31 cellular contexts compared by ENCODE assay signal in the genomic region with DNA sequence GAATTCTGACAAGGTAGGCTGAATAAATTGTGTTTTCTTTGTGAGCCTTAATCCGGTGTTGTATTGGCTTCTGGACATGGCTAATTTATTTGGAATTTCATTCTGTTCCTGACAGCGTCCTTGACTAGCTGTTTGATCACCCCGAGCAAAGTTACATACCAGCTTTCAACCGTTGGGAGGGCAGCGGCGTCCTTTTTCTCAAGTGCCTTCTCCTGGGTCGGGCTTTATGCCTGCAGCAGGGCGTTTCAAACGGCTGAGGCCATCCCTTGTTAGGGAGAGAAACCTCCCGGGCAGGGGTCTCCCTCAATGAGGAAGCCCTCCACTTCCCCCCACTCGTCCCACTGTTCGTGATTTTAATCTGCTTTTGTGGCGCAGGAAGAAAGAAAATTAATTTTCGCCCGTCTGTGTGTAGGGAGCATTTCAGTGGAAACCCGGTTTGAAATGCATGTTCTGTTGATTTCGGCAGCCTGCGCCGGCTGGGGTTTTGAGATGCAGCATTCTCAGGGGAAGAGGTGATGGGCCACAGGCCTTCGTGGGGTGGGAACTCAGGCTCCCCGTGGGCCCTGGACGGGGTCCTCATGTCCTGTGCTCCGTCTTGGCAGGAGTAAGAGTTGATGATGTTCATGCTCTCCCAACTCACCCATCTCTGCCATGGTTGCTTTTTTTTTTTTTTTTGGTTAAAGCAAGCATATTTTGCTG. TPM values are rescaled to one million over a fixed set of nuclear protein-coding genes. Genes with fewer than 3 reads are reported as not detected.
DNase-seq lines count a peak whose midpoint lies in the region; ATAC-seq and TF ChIP-seq lines count a peak whose summit lies in the region.
"Had no signal": no experiment of that assay in that cellular context is flagged by ENCODE, and none has a peak within 500 bp of the region (broad histone marks: within the 10 kb centered on the region; RNA-seq: fewer than 3 reads in every experiment).

No MANE protein-coding gene starts in this region.

- H2BK5ac ChIP-seq in neuronal stem cell (ENCODE audit: low read length): no peak overlapping the region

- peaks cover 15 to 58% (median 33%) of the 10 kb centered on the region in 9 donors for H3K4me1 ChIP-seq in heart right ventricle
- H3K4me1 ChIP-seq in right cardiac atrium (ENCODE audit: control insufficient read depth, insufficient read depth, low read length): peaks cover 4% of the 10 kb centered on the region
- H3K4me1 ChIP-seq in neuronal stem cell (ENCODE audit: control insufficient read depth in 2 of 2, insufficient read depth in 1 of 2, low read depth in 1 of 2, low read length in 2 of 2): peaks cover 19 to 26% of the 10 kb centered on the region in 2 donors
- H3K4me1 ChIP-seq in upper lobe of right lung: peaks cover 12% of the 10 kb centered on the region

- no peak overlapping the region for H4K8ac ChIP-seq in neuronal stem cell (ENCODE audit: low read depth, low read length)

- H3K36me3 ChIP-seq in heart right ventricle: no peaks in the 10 kb centered on the region
- no peaks in the 10 kb centered on the region for H3K36me3 ChIP-seq in neuronal stem cell (replicated peaks in 1 of 2; ENCODE audit: control insufficient read depth in 2 of 2, insufficient read depth in 2 of 2, low read length in 2 of 2)
- no peaks in the 10 kb centered on the region for H3K36me3 ChIP-seq in upper lobe of right lung
- H3K36me3 ChIP-seq: esophagus squamous epithelium, spleen had no signal

- H3K4me2 ChIP-seq in neuronal stem cell (ENCODE audit: insufficient read depth, low read length, poor library complexity, severe bottlenecking): no peak overlapping the region
- H3K4me2 ChIP-seq: KMS-11 had no signal

- H3K27me3 ChIP-seq in heart right ventricle: peaks cover 0 to 15% (median 0%) of the 10 kb centered on the region in 7 donors
- no peaks in the 10 kb centered on the region for H3K27me3 ChIP-seq in right cardiac atrium (ENCODE audit: control insufficient read depth, insufficient read depth)
- H3K27me3 ChIP-seq in neuronal stem cell (ENCODE audit: control insufficient read depth in 3 of 3, insufficient read depth in 3 of 3, low read depth in 1 of 3, low read length in 3 of 3): peaks cover 0 to 13% (median 0%) of the 10 kb centered on the region in 3 experiments
- no peaks in the 10 kb centered on the region for H3K27me3 ChIP-seq in upper lobe of right lung
- H3K27me3 ChIP-seq: gastroesophageal sphincter had no signal

- 60 to 63% methylated on average over 23 of the region's 23 CpGs for WGBS in heart right ventricle, 2 donors
- WGBS in right cardiac atrium: 56% methylated on average over 23 of the region's 23 CpGs
- no CpG with 5 or more reads among the region's 23 CpGs for WGBS in neuronal stem cell (ENCODE audit: extremely low coverage in 2 of 2, insufficient read length in 2 of 2, insufficient replicate concordance in 1 of 2), 2 donors

- TF ChIP-seq CTCF in heart right ventricle (IDR thresholded peaks at IDR 0.05) (no peak), brain (conservative IDR thresholded peaks at IDR 0.05) (no peak), upper lobe of right lung (IDR thresholded peaks at IDR 0.05) (no peak)

- peaks cover 32% of the 10 kb centered on the region for H3K36me3 Mint-ChIP-seq in brain

- no peak overlapping the region for H3K18ac ChIP-seq in neuronal stem cell (ENCODE audit: low read length)

- H3K9me3 Mint-ChIP-seq in brain: peaks cover 10 to 27% (median 18%) of the 10 kb centered on the region in 5 experiments

- H2AK5ac ChIP-seq in neuronal stem cell (ENCODE audit: low read depth, low read length): no peak overlapping the region

- no peak overlapping the region for H2BK15ac ChIP-seq in neuronal stem cell (ENCODE audit: low read length)

- H3K4ac ChIP-seq in neuronal stem cell (ENCODE audit: low read length): no peak overlapping the region

- ATAC-seq in heart right ventricle (no peak), right cardiac atrium (no peak), upper lobe of right lung (no peak)
- ATAC-seq: gastroesophageal sphincter, left lobe of liver, SK-N-SH treated with all-trans-retinoic acid at 6 μM for 48 hours had no signal

- intact Hi-C loops in heart right ventricle (cut with DNase I): no loop called here
- intact Hi-C loops in right cardiac atrium (cut with DNase I): no loop called here
- intact Hi-C loops in upper lobe of right lung (cut with DNase I): no loop called here

- no peak overlapping the region for H2BK120ac ChIP-seq in neuronal stem cell (ENCODE audit: low read depth, low read length)

- no peak overlapping the region for H3K23ac ChIP-seq in neuronal stem cell (ENCODE audit: low read depth, low read length, poor library complexity)

- no peak overlapping the region for H3K14ac ChIP-seq in neuronal stem cell (ENCODE audit: low read length)

- H3K9ac ChIP-seq in neuronal stem cell (ENCODE audit: low read depth, low read length, poor library complexity): no peak overlapping the region
- H3K9ac ChIP-seq: KMS-11 had no signal

- H3K9me3 ChIP-seq in heart right ventricle: peaks cover 0 to 15% (median 0%) of the 10 kb centered on the region in 11 donors
- H3K9me3 ChIP-seq in right cardiac atrium (ENCODE audit: control insufficient read depth, low read length): no peaks in the 10 kb centered on the region
- no peaks in the 10 kb centered on the region for H3K9me3 ChIP-seq in neuronal stem cell (replicated peaks in 1 of 2; ENCODE audit: control insufficient read depth in 2 of 2, insufficient read depth in 1 of 2, low read depth in 1 of 2, low read length in 2 of 2)
- H3K9me3 ChIP-seq in upper lobe of right lung: no peaks in the 10 kb centered on the region
- H3K9me3 ChIP-seq: gastroesophageal sphincter had no signal

- H3K4me1 Mint-ChIP-seq in brain: peaks cover 45% of the 10 kb centered on the region
- H3K4me1 Mint-ChIP-seq: CD8-positive, alpha-beta memory T cell had no signal

- peak overlapping the region; percentile 51 for H2BK12ac ChIP-seq in neuronal stem cell (ENCODE audit: low read length)

- no peaks in the 10 kb centered on the region for H3K79me1 ChIP-seq in neuronal stem cell (ENCODE audit: low read depth, low read length)

- peak overlapping the region in 4 of 5 experiments; percentile 60 to 95 (median 74) for H3K27ac Mint-ChIP-seq in brain
- H3K27ac Mint-ChIP-seq: activated CD4-positive, alpha-beta memory T cell treated with anti-CD3 and anti-CD28 coated beads for 36 hours; B cell; CD8-positive, alpha-beta memory T cell had no signal

- H3K27ac ChIP-seq in heart right ventricle (peak overlapping the region in 8 of 10 donors; percentile 1 to 81 (median 60)), right cardiac atrium (ENCODE audit: low read length) (no peak overlapping the region), neuronal stem cell (replicated peaks; ENCODE audit: low read length) (no peak overlapping the region), upper lobe of right lung (no peak overlapping the region)
- H3K27ac ChIP-seq: esophagus squamous epithelium, gastroesophageal sphincter, KMS-11, spleen had no signal

- peak overlapping the region in 2 of 5 experiments; percentile 56 to 71 for H3K4me3 Mint-ChIP-seq in brain
- H3K4me3 Mint-ChIP-seq: activated CD4-positive, alpha-beta memory T cell treated with anti-CD3 and anti-CD28 coated beads for 36 hours; B cell; CD8-positive, alpha-beta memory T cell had no signal

- H3K27me3 Mint-ChIP-seq in brain: peaks cover 4% of the 10 kb centered on the region

- DNase-seq in heart right ventricle (no peak), right cardiac atrium (no peak), neuronal stem cell (ENCODE audit: low spot score) (no peak), upper lobe of right lung (peak; percentile 62), ecto neural progenitor cell (ENCODE audit: low spot score) (no peak), A172 (ENCODE audit: low spot score) (no peak)
- DNase-seq in activated effector memory CD4-positive, alpha-beta T cell treated with Interleukin-2 at 50 U/mL for 16 hours: no peak
- DNase-seq: activated CD4-positive, alpha-beta memory T cell treated with anti-CD3 and anti-CD28 coated beads for 36 hours; activated CD4-positive, CD25-positive, alpha-beta regulatory T cell treated with anti-CD3 and anti-CD28 coated beads, Interleukin-2, amount 50 U/mL, for 72 hours; activated CD8-positive, alpha-beta memory T cell treated with anti-CD3 and anti-CD28 coated beads, Interleukin-2, amount 50 U/mL, for 4 hours; activated naive CD4-positive, alpha-beta T cell treated with anti-CD3 and anti-CD28 coated beads, Interleukin-2, amount 50 U/mL, for 16 hours; amniotic stem cell; caudate nucleus; CD8-positive, alpha-beta memory T cell; cortex of kidney; esophagus squamous epithelium; H9; hypothalamus; mesenchymal stem cell; NCI-H1417 treated with DMSO at 0.1 percent for 48 hours; NCI-H2081; NCI-H774; occipital lobe; T-helper 2 cell had no signal

- peak overlapping the region; percentile 41 for H2AFZ ChIP-seq in neuronal stem cell (ENCODE audit: low read length)

- no peak overlapping the region for H4K91ac ChIP-seq in neuronal stem cell (ENCODE audit: low read depth, low read length, poor library complexity)

- no peak overlapping the region for H3K4me3 ChIP-seq in heart right ventricle
- H3K4me3 ChIP-seq in right cardiac atrium (ENCODE audit: low read length): no peak overlapping the region
- H3K4me3 ChIP-seq in neuronal stem cell (ENCODE audit: low read length in 2 of 2): no peak overlapping the region
- no peak overlapping the region for H3K4me3 ChIP-seq in upper lobe of right lung
- H3K4me3 ChIP-seq: esophagus squamous epithelium, gastroesophageal sphincter, spleen had no signal

RNA-seq across cellular contexts. Expression of a gene that starts 2.8 kb away (rescaled TPM):
- total RNA-seq in heart right ventricle: under 1 TPM in 9 of 10 donors, not detected in 1; 0.11 to 0.56 (median 0.18) TPM
- polyA plus RNA-seq in heart right ventricle: under 1 TPM; 0.07 to 0.22 TPM
- total RNA-seq in right cardiac atrium: under 1 TPM in 3 of 4 donors, not detected in 1; 0.17 to 0.56 (median 0.25) TPM
- 0.07 TPM for polyA plus RNA-seq in right cardiac atrium
- not detected for polyA plus RNA-seq in brain (ENCODE audit: insufficient read depth, low read depth, low replicate concordance)
- 0.26 TPM for polyA plus RNA-seq in neuronal stem cell (2013, experiment 1 of 2)
- polyA plus RNA-seq in neuronal stem cell (2013, experiment 2 of 2): 0.36 TPM
- total RNA-seq in upper lobe of right lung: not detected
- 0.14 and 1.8 TPM in 2 replicates for total RNA-seq in A172 (2014; rRNA removed; shearing (Covaris generic))
- total RNA-seq: left lobe of liver had no signal
- polyA plus RNA-seq: CD8-positive, alpha-beta memory T cell had no signal

Comparison
In these comparisons a context has a peak if more than half of its experiments do, and no peak if none do; other contexts are left out.
1. H3K27ac ChIP-seq: peak in heart right ventricle (8 of 10); none in right cardiac atrium (single experiment), neuronal stem cell (single experiment) and upper lobe of right lung (single experiment).